In genomic region chr2:120862254-120863172, GRCh38 we compare ENCODE assay signal across 25 cellular contexts.
DNase-seq lines count a peak whose midpoint lies in the region; ATAC-seq and TF ChIP-seq lines count a peak whose summit lies in the region.
"Had no signal": no experiment of that assay in that cellular context is flagged by ENCODE, and none has a peak within 500 bp of the region (broad histone marks: within the 10 kb centered on the region; RNA-seq: fewer than 3 reads in every experiment).

No MANE protein-coding gene starts in this region.

- peaks cover 76% of the 10 kb centered on the region for H3K4me1 Mint-ChIP-seq in neural progenitor cell
- H3K4me1 Mint-ChIP-seq in activated CD4-positive, alpha-beta memory T cell treated with anti-CD3 and anti-CD28 coated beads for 36 hours (ENCODE audit: low read depth) = no peaks in the 10 kb centered on the region
- no peaks in the 10 kb centered on the region for H3K4me1 Mint-ChIP-seq in activated CD8-positive, alpha-beta T cell treated with anti-CD3 and anti-CD28 coated beads for 36 hours (ENCODE audit: low read depth)

- intact Hi-C loops in activated CD4-positive, alpha-beta memory T cell treated with anti-CD3 and anti-CD28 coated beads for 36 hours (cut with micrococcal nuclease) = no loop called here
- intact Hi-C loops in activated CD8-positive, alpha-beta T cell treated with anti-CD3 and anti-CD28 coated beads for 36 hours (cut with micrococcal nuclease) = no loop called here

- H3K4me1 ChIP-seq in gastroesophageal sphincter = peaks cover 0 to 46% (median 9%) of the 10 kb centered on the region in 3 donors
- H3K4me1 ChIP-seq in neural progenitor cell = peaks cover 55% of the 10 kb centered on the region
- H3K4me1 ChIP-seq: uterus had no signal

- H3K4me2 ChIP-seq in neural progenitor cell = no peak overlapping the region

- H3K27ac ChIP-seq in RWPE1 (peak overlapping the region; percentile 49), gastroesophageal sphincter (peak overlapping the region in 3 of 4 donors; percentile 18 to 43 (median 33)), neural progenitor cell (no peak overlapping the region)
- H3K27ac ChIP-seq: SK-N-MC had no signal

- H2AFZ ChIP-seq in neural progenitor cell (replicated peaks) = no peak overlapping the region

- H3K27me3 ChIP-seq in gastroesophageal sphincter (no peaks in the 10 kb centered on the region), neural progenitor cell (no peaks in the 10 kb centered on the region)
- H3K27me3 ChIP-seq: sigmoid colon, uterus had no signal

- peak overlapping the region; percentile 11 for H3K27ac Mint-ChIP-seq in neural progenitor cell
- H3K27ac Mint-ChIP-seq in activated CD4-positive, alpha-beta memory T cell treated with anti-CD3 and anti-CD28 coated beads for 36 hours = no peak overlapping the region
- no peak overlapping the region for H3K27ac Mint-ChIP-seq in activated CD8-positive, alpha-beta T cell treated with anti-CD3 and anti-CD28 coated beads for 36 hours
- H3K27ac Mint-ChIP-seq: CD8-positive, alpha-beta T cell; effector memory CD8-positive, alpha-beta T cell; stimulated activated naive CD8-positive, alpha-beta T cell treated with anti-CD3 and anti-CD28 coated beads, Interleukin-15, Interleukin-2, amounts not matched to agents 100 ng/mL and 50 ng/mL, for 24 hours had no signal

- POLR2A ChIA-PET in RWPE1 (lab: Yijun Ruan, JAX; ENCODE audit: low non-redundant PET) = no interaction called here
- POLR2A ChIA-PET in activated CD4-positive, alpha-beta memory T cell treated with anti-CD3 and anti-CD28 coated beads for 36 hours (lab: Charles Lee) = no interaction called here
- POLR2A ChIA-PET in activated CD8-positive, alpha-beta T cell treated with anti-CD3 and anti-CD28 coated beads for 36 hours (lab: Charles Lee) = interaction anchor here (0.6 kb wide), 1 partner anchor 11 kb away, joined by 3 read pairs; no protein-coding TSS in a partner anchor

- peaks cover 78% of the 10 kb centered on the region for H3K79me2 ChIP-seq in neural progenitor cell (ENCODE audit: low read depth)

- CTCF ChIA-PET in RWPE1 (lab: Yijun Ruan, JAX) = no interaction called here
- CTCF ChIA-PET in activated CD4-positive, alpha-beta memory T cell treated with anti-CD3 and anti-CD28 coated beads for 36 hours (lab: Charles Lee) = no interaction called here
- CTCF ChIA-PET in activated CD8-positive, alpha-beta T cell treated with anti-CD3 and anti-CD28 coated beads for 36 hours (lab: Charles Lee) = no interaction called here

- no peak for TF ChIP-seq EP300 in gastroesophageal sphincter (IDR thresholded peaks at IDR 0.05)

- H3F3A ChIP-seq in neural progenitor cell (ENCODE audit: low read depth) = peaks cover 24% of the 10 kb centered on the region

- peaks cover 8% of the 10 kb centered on the region for H3K27me3 Mint-ChIP-seq in neural progenitor cell (ENCODE audit: insufficient read depth, low read depth)
- peaks cover 9% of the 10 kb centered on the region for H3K27me3 Mint-ChIP-seq in activated CD4-positive, alpha-beta memory T cell treated with anti-CD3 and anti-CD28 coated beads for 36 hours
- peaks cover 8% of the 10 kb centered on the region for H3K27me3 Mint-ChIP-seq in activated CD8-positive, alpha-beta T cell treated with anti-CD3 and anti-CD28 coated beads for 36 hours

- H3K36me3 ChIP-seq in gastroesophageal sphincter = no peaks in the 10 kb centered on the region
- no peaks in the 10 kb centered on the region for H3K36me3 ChIP-seq in neural progenitor cell
- H3K36me3 ChIP-seq: sigmoid colon, uterus had no signal

- H3K9ac ChIP-seq in neural progenitor cell = no peak overlapping the region

- 60 to 72% methylated on average over 1 to 2 of the region's 19 CpGs for WGBS in gastroesophageal sphincter (ENCODE audit: low coverage in 1 of 2), 2 donors

- H3K9me3 Mint-ChIP-seq in neural progenitor cell = no peaks in the 10 kb centered on the region
- no peaks in the 10 kb centered on the region for H3K9me3 Mint-ChIP-seq in activated CD4-positive, alpha-beta memory T cell treated with anti-CD3 and anti-CD28 coated beads for 36 hours
- no peaks in the 10 kb centered on the region for H3K9me3 Mint-ChIP-seq in activated CD8-positive, alpha-beta T cell treated with anti-CD3 and anti-CD28 coated beads for 36 hours
- H3K9me3 Mint-ChIP-seq: CD8-positive, alpha-beta T cell; effector memory CD8-positive, alpha-beta T cell had no signal

- ATAC-seq in gastroesophageal sphincter (no peak), HG03432 (IDR thresholded peaks at IDR 0.05; ENCODE audit: unreplicated experiment) (no peak)
- no peak for ATAC-seq in activated CD8-positive, alpha-beta T cell treated with anti-CD3 and anti-CD28 coated beads for 36 hours
- ATAC-seq: CD8-positive, alpha-beta T cell; effector memory CD8-positive, alpha-beta T cell had no signal

- TF ChIP-seq CTCF in RWPE1 (conservative IDR thresholded peaks at IDR 0.05; ENCODE audit: low read depth) (no peak), gastroesophageal sphincter (IDR thresholded peaks at IDR 0.05) (no peak), neural progenitor cell (IDR thresholded peaks at IDR 0.05) (no peak)
- TF ChIP-seq CTCF in activated CD8-positive, alpha-beta T cell treated with anti-CD3 and anti-CD28 coated beads for 36 hours (IDR thresholded peaks at IDR 0.05) = no peak

- peak; percentile 27 for DNase-seq in ELR (ENCODE audit: low read depth)
- no peak for DNase-seq in RWPE1 (ENCODE audit: low spot score)
- no peak for DNase-seq in neural progenitor cell (ENCODE audit: low spot score)
- DNase-seq in nucleus accumbens (lab: John Stamatoyannopoulos, UW) = no peak
- no peak for DNase-seq in activated CD4-positive, alpha-beta memory T cell treated with anti-CD3 and anti-CD28 coated beads for 36 hours
- DNase-seq in activated CD8-positive, alpha-beta T cell treated with anti-CD3 and anti-CD28 coated beads for 36 hours = no peak
- DNase-seq: activated CD4-positive, CD25-positive, alpha-beta regulatory T cell treated with anti-CD3 and anti-CD28 coated beads, Interleukin-2, amount 50 U/mL, for 72 hours; activated gamma-delta T cell treated with Interleukin-2 at 50 U/mL for 16 hours; amygdala; CD8-positive, alpha-beta T cell; DND-41; effector memory CD8-positive, alpha-beta T cell; NCI-H1417; NCI-H2171 treated with DMSO at 0.1 percent for 48 hours; NCI-H748 treated with DMSO at 0.1 percent for 48 hours; occipital lobe; OCI-M1; stimulated activated CD4-positive, alpha-beta T cell treated with anti-CD3 and anti-CD28 coated beads, Interleukin-2, amount 100 ng/mL, for 24 hours; T-helper 9 cell had no signal

- H3K9me3 ChIP-seq in gastroesophageal sphincter (no peaks in the 10 kb centered on the region), neural progenitor cell (ENCODE audit: low read depth) (no peaks in the 10 kb centered on the region)
- H3K9me3 ChIP-seq: sigmoid colon, uterus had no signal

- TF ChIP-seq POLR2A in gastroesophageal sphincter (IDR thresholded peaks at IDR 0.05) = no peak

- H4K20me1 ChIP-seq in neural progenitor cell (ENCODE audit: low read depth) = peaks cover 100% of the 10 kb centered on the region

- peaks cover 5% of the 10 kb centered on the region for H3K36me3 Mint-ChIP-seq in neural progenitor cell
- no peaks in the 10 kb centered on the region for H3K36me3 Mint-ChIP-seq in activated CD4-positive, alpha-beta memory T cell treated with anti-CD3 and anti-CD28 coated beads for 36 hours
- H3K36me3 Mint-ChIP-seq in activated CD8-positive, alpha-beta T cell treated with anti-CD3 and anti-CD28 coated beads for 36 hours (ENCODE audit: low read depth) = no peaks in the 10 kb centered on the region
- H3K36me3 Mint-ChIP-seq: CD8-positive, alpha-beta T cell had no signal

- H3K4me3 ChIP-seq in gastroesophageal sphincter = no peak overlapping the region
- H3K4me3 ChIP-seq in neural progenitor cell = no peak overlapping the region
- H3K4me3 ChIP-seq: sigmoid colon, SK-N-MC, uterus had no signal

- H3K4me3 Mint-ChIP-seq in neural progenitor cell = no peak overlapping the region
- H3K4me3 Mint-ChIP-seq in activated CD4-positive, alpha-beta memory T cell treated with anti-CD3 and anti-CD28 coated beads for 36 hours = no peak overlapping the region
- H3K4me3 Mint-ChIP-seq in activated CD8-positive, alpha-beta T cell treated with anti-CD3 and anti-CD28 coated beads for 36 hours = no peak overlapping the region
- H3K4me3 Mint-ChIP-seq: CD8-positive, alpha-beta T cell; effector memory CD8-positive, alpha-beta T cell; stimulated activated naive CD8-positive, alpha-beta T cell treated with anti-CD3 and anti-CD28 coated beads, Interleukin-15, Interleukin-2, amounts not matched to agents 100 ng/mL and 50 ng/mL, for 24 hours had no signal
